20 cellular contexts compared by ENCODE assay signal in genomic region chr5:133384120-133384855, GRCh38.
"Had no signal": no experiment of that assay in that cellular context is flagged by ENCODE, and none has a peak within 500 bp of the region (broad histone marks: within the 10 kb centered on the region; RNA-seq: fewer than 3 reads in every experiment).

No MANE protein-coding gene starts in this region.

- H3K27ac ChIP-seq: colonic mucosa, epithelial cell of prostate, gastrocnemius medialis, heart left ventricle, neutrophil, upper lobe of left lung had no signal

- FAIRE-seq: small intestine had no signal

- H3K4me2 ChIP-seq: SK-N-SH had no signal

- DNase-seq: activated CD4-positive, alpha-beta T cell treated with anti-CD3 and anti-CD28 coated beads, Interleukin-2, amount 50 U/mL, for 48 hours; activated gamma-delta T cell treated with Interleukin-2 at 50 U/mL for 16 hours; activated naive CD8-positive, alpha-beta T cell treated with anti-CD3 and anti-CD28 coated beads, Interleukin-2, amount 10 ng/mL, durations not matched to agents 7 days and 5 days; central memory CD4-positive, alpha-beta T cell; colonic mucosa; effector CD8-positive, alpha-beta T cell; gastrocnemius medialis; immature natural killer cell; SK-N-SH; small intestine; stimulated activated CD4-positive, alpha-beta T cell treated with anti-CD3 and anti-CD28 coated beads, Interleukin-4, amount 100 ng/mL, for 4 hours; stimulated activated CD8-positive, alpha-beta memory T cell treated with anti-CD3 and anti-CD28 coated beads, Interleukin-4, amount 100 ng/mL, for 48 hours; stimulated activated naive CD8-positive, alpha-beta T cell treated with anti-CD3 and anti-CD28 coated beads, Interleukin-15, Interleukin-2, amounts not matched to agents 100 U/mL and 50 U/mL, for 24 hours; T-helper 9 cell; upper lobe of left lung had no signal

- H3K4me3 ChIP-seq: colonic mucosa, gastrocnemius medialis, heart left ventricle, lung, upper lobe of left lung had no signal

- H3K27me3 ChIP-seq: colonic mucosa, gastrocnemius medialis, upper lobe of left lung had no signal

- H3K4me1 ChIP-seq: colonic mucosa, gastrocnemius medialis, heart left ventricle, upper lobe of left lung had no signal

- H3K9me3 ChIP-seq: colonic mucosa, gastrocnemius medialis, heart left ventricle, neutrophil, SK-N-SH, upper lobe of left lung had no signal

- H3K36me3 ChIP-seq: colonic mucosa, gastrocnemius medialis, heart left ventricle, neutrophil, upper lobe of left lung had no signal

- H3K9ac ChIP-seq: SK-N-SH had no signal

- ATAC-seq: gastrocnemius medialis; stimulated activated naive CD8-positive, alpha-beta T cell treated with anti-CD3 and anti-CD28 coated beads, Interleukin-15, Interleukin-2, amounts not matched to agents 100 U/mL and 50 U/mL, for 24 hours; T-cell had no signal
